ENCODE assay signal across 11 cellular contexts in the genomic region with DNA sequence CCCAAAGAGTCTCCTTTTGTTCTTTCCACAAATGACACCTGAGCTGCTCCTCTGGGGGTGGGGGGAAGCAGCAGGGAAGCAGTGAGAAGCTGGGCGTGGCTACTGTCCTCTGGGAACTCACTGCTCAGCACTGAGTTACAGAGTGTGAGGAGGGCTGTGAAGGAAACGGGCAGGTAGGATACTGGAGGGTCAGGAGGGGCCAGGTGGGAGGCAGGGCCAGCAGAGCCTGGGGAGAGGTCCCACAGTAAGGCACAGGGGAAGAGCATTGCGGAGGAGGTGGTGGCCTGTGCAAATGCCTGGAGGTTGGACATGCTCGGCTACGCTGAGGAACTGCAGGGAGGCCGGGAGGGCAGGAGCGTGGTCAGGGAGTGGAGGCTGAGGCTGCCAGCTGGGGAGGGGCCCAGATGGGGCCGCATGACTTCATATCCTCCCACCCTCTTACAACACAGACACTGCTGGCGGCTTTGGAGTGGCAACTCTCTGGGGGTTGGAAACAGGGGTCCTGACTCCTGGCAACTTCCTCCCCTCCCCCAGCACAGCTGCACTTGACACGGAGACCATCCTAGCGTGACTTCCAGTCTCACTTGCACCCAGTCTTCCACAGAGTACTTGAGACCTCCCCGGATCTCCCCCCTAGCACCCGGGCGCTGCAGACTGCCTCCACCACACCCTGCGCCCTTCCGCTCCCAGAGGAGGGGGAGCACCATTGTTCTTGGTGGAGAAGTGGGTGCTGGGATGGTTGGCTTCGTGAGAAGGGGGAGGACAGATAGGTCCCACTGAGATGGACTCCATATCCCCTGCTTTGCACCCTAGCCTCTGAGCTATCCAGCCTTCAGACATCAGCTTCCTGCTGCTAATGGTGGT. TPM values are rescaled to one million over a fixed set of nuclear protein-coding genes. Genes with fewer than 3 reads are reported as not detected.
DNase-seq lines count a peak whose midpoint lies in the region; ATAC-seq and TF ChIP-seq lines count a peak whose summit lies in the region.
"Had no signal": no experiment of that assay in that cellular context is flagged by ENCODE, and none has a peak within 500 bp of the region (broad histone marks: within the 10 kb centered on the region; RNA-seq: fewer than 3 reads in every experiment).

No MANE protein-coding gene starts in this region.

- peaks cover 14% of the 10 kb centered on the region for H3K4me1 ChIP-seq in SJCRH30

- no peaks in the 10 kb centered on the region for H3K36me3 ChIP-seq in SJCRH30
- H3K36me3 ChIP-seq: ovary had no signal

- no peaks in the 10 kb centered on the region for H3K9me3 ChIP-seq in SJCRH30 (replicated peaks)
- H3K9me3 ChIP-seq: ovary had no signal

- ATAC-seq in left colon (peak; percentile 49), GM19395 (IDR thresholded peaks at IDR 0.05; ENCODE audit: unreplicated experiment) (no peak), GM19467 (IDR thresholded peaks at IDR 0.05; ENCODE audit: unreplicated experiment) (no peak)
- ATAC-seq: effector memory CD8-positive, alpha-beta T cell had no signal

- intact Hi-C loops in left colon (cut with DNase I, micrococcal nuclease) = no loop called here

- peak overlapping the region; percentile 18; the same call in 1 of the 2 replicates for H3K4me3 ChIP-seq in GM12865 (ENCODE audit: low read depth, low read length)
- H3K4me3 ChIP-seq in SJCRH30 = no peak overlapping the region
- H3K4me3 ChIP-seq: ovary had no signal

- TF ChIP-seq CTCF in GM12865 (IDR thresholded peaks at IDR 0.05; ENCODE audit: insufficient read depth, low read depth, low read length, missing control alignments) = no peak

- H3K27me3 ChIP-seq in SJCRH30 = peaks cover 16% of the 10 kb centered on the region
- H3K27me3 ChIP-seq: ovary had no signal

- no peak overlapping the region for H3K27ac ChIP-seq in SJCRH30
- H3K27ac ChIP-seq: ovary had no signal

- DNase-seq in GM12865 (ENCODE audit: low read depth) (peak; percentile 58), Kasumi-1 (lab: John Stamatoyannopoulos, UW) (peak; percentile 73 to 81), SJCRH30 (peak; percentile 48 to 60), left colon (no peak), activated gamma-delta T cell treated with Interleukin-2 at 50 U/mL for 16 hours (no peak)
- DNase-seq: effector memory CD8-positive, alpha-beta T cell; NCI-H1105 treated with DMSO at 0.1 percent for 48 hours; ovary; T-cell had no signal

RNA-seq across cellular contexts. Expression of gene RBM38, which starts 34.2 kb away (rescaled TPM):
- 181 and 190 TPM in 2 replicates for total RNA-seq in SJCRH30 (2014; rRNA removed; shearing (Covaris generic))
- total RNA-seq in left colon = 10 to 100 TPM; 26.9 to 44.8 TPM

Comparison
In these comparisons a context has a peak if more than half of its experiments do, and no peak if none do; other contexts are left out.
1. DNase-seq: peak in GM12865 (single experiment), Kasumi-1 (2 of 2) and SJCRH30 (2 of 2); none in left colon (0 of 2) and activated gamma-delta T cell treated with Interleukin-2 at 50 U/mL for 16 hours (single experiment).